ENCODE assay signal across 17 cellular contexts in the genomic region with DNA sequence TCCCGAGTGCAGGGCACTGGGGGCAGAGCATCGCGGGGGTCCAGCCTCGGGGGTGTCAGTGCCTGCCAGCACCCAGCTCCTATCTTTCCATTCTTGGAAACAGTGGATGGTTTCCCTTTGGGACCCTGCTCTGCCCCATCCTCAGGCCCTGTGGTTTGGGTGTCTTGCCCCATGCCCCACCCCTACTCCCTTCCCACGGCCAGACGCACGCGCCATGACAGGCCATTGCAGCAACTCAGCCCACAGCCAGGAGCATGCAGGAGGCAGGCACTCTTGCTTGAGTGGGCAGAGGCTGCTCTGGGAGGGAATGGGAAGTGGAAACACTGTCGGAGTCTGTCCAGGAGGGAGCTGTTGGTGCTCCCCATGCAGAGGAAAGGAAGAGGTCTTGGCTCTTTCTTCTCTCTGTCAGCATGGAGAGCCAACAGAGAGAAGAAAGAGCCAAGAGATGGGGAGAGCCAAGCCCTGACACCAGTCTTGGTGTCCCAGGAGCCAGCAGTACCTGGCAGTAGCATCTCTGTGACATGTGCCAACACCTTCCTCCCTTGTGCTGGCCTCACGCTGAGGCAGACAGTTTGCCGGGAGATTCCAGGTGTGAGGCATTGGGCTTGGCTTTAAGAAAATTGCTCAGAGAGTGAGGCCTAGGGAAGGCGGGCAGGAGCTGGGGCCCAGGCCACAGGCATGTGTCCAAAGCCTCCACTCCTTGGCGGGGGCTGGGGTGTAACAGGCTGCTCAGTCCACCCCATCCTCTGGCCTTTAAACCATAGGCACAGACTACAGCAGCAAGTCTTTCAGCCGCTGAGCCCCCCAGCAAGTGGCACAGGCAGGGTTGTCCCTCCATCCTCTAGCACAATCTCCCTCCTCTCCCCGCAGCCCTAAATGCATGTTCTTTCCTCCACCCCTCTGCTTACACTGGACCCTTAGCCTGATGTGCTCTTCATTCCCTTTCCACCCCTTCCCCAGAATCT.
A peak's percentile ranks its signal among the peaks of the same experiment; 100 is the strongest.
DNase-seq lines count a peak whose midpoint lies in the region; ATAC-seq and TF ChIP-seq lines count a peak whose summit lies in the region.
"Had no signal": no experiment of that assay in that cellular context is flagged by ENCODE, and none has a peak within 500 bp of the region (broad histone marks: within the 10 kb centered on the region; RNA-seq: fewer than 3 reads in every experiment).

No MANE protein-coding gene starts in this region.

- intact Hi-C loops in cardiac septum (cut with DNase I) = no loop called here
- intact Hi-C loops in heart right ventricle (cut with DNase I) = loop anchor here in 1 of 10 donors (5.0 kb wide), 1 partner anchor 807 kb away; no protein-coding TSS in a partner anchor
- intact Hi-C loops in upper lobe of right lung (cut with DNase I) = no loop called here
- intact Hi-C loops in Caco-2 (cut with micrococcal nuclease; ENCODE audit: unreplicated experiment) = no loop called here

- H3K36me3 ChIP-seq in heart right ventricle = no peaks in the 10 kb centered on the region
- no peaks in the 10 kb centered on the region for H3K36me3 ChIP-seq in neuronal stem cell (replicated peaks in 1 of 2; ENCODE audit: control insufficient read depth in 2 of 2, insufficient read depth in 2 of 2, low read length in 2 of 2)
- H3K36me3 ChIP-seq in upper lobe of right lung = no peaks in the 10 kb centered on the region
- H3K36me3 ChIP-seq in Karpas-422 (ENCODE audit: insufficient read depth, low read length) = no peaks in the 10 kb centered on the region
- no peaks in the 10 kb centered on the region for H3K36me3 ChIP-seq in Caco-2 (ENCODE audit: control insufficient read depth, insufficient read depth, low read length)
- H3K36me3 ChIP-seq: BLaER1, HAP-1 had no signal

- H2BK5ac ChIP-seq in neuronal stem cell (ENCODE audit: low read length) = no peak overlapping the region

- no peak overlapping the region for H2AFZ ChIP-seq in neuronal stem cell (ENCODE audit: low read length)
- H2AFZ ChIP-seq in Karpas-422 (ENCODE audit: low read length) = no peak overlapping the region

- H3K36me3 Mint-ChIP-seq in Caco-2 (ENCODE audit: insufficient read depth, unreplicated experiment) = no peaks in the 10 kb centered on the region
- H3K36me3 Mint-ChIP-seq: CD14-positive monocyte; CD4-positive, alpha-beta memory T cell; IgD-negative memory B cell had no signal

- no peak overlapping the region for H4K91ac ChIP-seq in neuronal stem cell (ENCODE audit: low read depth, low read length, poor library complexity)

- no peak overlapping the region for H2AK5ac ChIP-seq in neuronal stem cell (ENCODE audit: low read depth, low read length)

- no peaks in the 10 kb centered on the region for H3K9me3 ChIP-seq in heart right ventricle
- no peaks in the 10 kb centered on the region for H3K9me3 ChIP-seq in neuronal stem cell (replicated peaks in 1 of 2; ENCODE audit: control insufficient read depth in 2 of 2, insufficient read depth in 1 of 2, low read depth in 1 of 2, low read length in 2 of 2)
- no peaks in the 10 kb centered on the region for H3K9me3 ChIP-seq in upper lobe of right lung
- no peaks in the 10 kb centered on the region for H3K9me3 ChIP-seq in Karpas-422 (ENCODE audit: low read length)
- no peaks in the 10 kb centered on the region for H3K9me3 ChIP-seq in Caco-2
- H3K9me3 ChIP-seq: BLaER1, HAP-1 had no signal

- H3K79me2 ChIP-seq in Karpas-422 (ENCODE audit: low read length) = no peaks in the 10 kb centered on the region

- H3K27ac ChIP-seq in heart right ventricle (no peak overlapping the region), neuronal stem cell (replicated peaks; ENCODE audit: low read length) (no peak overlapping the region), upper lobe of right lung (no peak overlapping the region), Karpas-422 (ENCODE audit: low read length) (no peak overlapping the region)
- H3K27ac ChIP-seq: BLaER1 had no signal

- no peak overlapping the region for H3K4ac ChIP-seq in neuronal stem cell (ENCODE audit: low read length)

- no peaks in the 10 kb centered on the region for H3K4me1 Mint-ChIP-seq in Caco-2 (ENCODE audit: low read depth, unreplicated experiment)
- H3K4me1 Mint-ChIP-seq: CD14-positive monocyte, IgD-negative memory B cell had no signal

- no peaks in the 10 kb centered on the region for H3K79me1 ChIP-seq in neuronal stem cell (ENCODE audit: low read depth, low read length)

- H3K23ac ChIP-seq in neuronal stem cell (ENCODE audit: low read depth, low read length, poor library complexity) = no peak overlapping the region

- CTCF ChIA-PET in Caco-2 (lab: Charles Lee) = no interaction called here

- H3K27ac Mint-ChIP-seq in Caco-2 (ENCODE audit: unreplicated experiment) = no peak overlapping the region
- H3K27ac Mint-ChIP-seq: CD4-positive, alpha-beta memory T cell; IgD-negative memory B cell had no signal

- peak; percentile 63 for DNase-seq in cardiac septum (ENCODE audit: low spot score)
- no peak for DNase-seq in heart right ventricle
- peak; percentile 66 for DNase-seq in cerebellar cortex (ENCODE audit: low spot score)
- DNase-seq in neuronal stem cell (ENCODE audit: low spot score) = no peak
- peak; percentile 45 for DNase-seq in upper lobe of right lung
- no peak for DNase-seq in Karpas-422
- DNase-seq in Caco-2 = no peak
- DNase-seq in HuH-7 (ENCODE audit: low spot score) = no peak
- DNase-seq: 8988T; Calu3; CD4-positive, alpha-beta memory T cell; DMS79 treated with DMSO at 0.1 percent for 48 hours had no signal

- no peak overlapping the region for H4K8ac ChIP-seq in neuronal stem cell (ENCODE audit: low read depth, low read length)

- no peak overlapping the region for H2BK120ac ChIP-seq in neuronal stem cell (ENCODE audit: low read depth, low read length)

- H3K4me2 ChIP-seq in neuronal stem cell (ENCODE audit: insufficient read depth, low read length, poor library complexity, severe bottlenecking) (no peak overlapping the region), Karpas-422 (ENCODE audit: low read depth, low read length, poor library complexity, severe bottlenecking) (no peak overlapping the region)
- H3K4me2 ChIP-seq: BLaER1 had no signal

- WGBS in heart right ventricle, 2 donors = 79 to 85% methylated on average over 15 of the region's 15 CpGs
- no CpG with 5 or more reads among the region's 15 CpGs for WGBS in neuronal stem cell (ENCODE audit: extremely low coverage in 2 of 2, insufficient read length in 2 of 2, insufficient replicate concordance in 1 of 2), 2 donors

- no peaks in the 10 kb centered on the region for H4K20me1 ChIP-seq in Karpas-422 (ENCODE audit: insufficient read depth, low read depth, low read length)
- H4K20me1 ChIP-seq: BLaER1 had no signal

- H3K4me3 ChIP-seq in heart right ventricle = no peak overlapping the region
- H3K4me3 ChIP-seq in neuronal stem cell (ENCODE audit: low read length in 2 of 2) = no peak overlapping the region
- H3K4me3 ChIP-seq in upper lobe of right lung = no peak overlapping the region
- no peak overlapping the region for H3K4me3 ChIP-seq in Karpas-422 (ENCODE audit: low read length)
- no peak overlapping the region for H3K4me3 ChIP-seq in Caco-2 (ENCODE audit: low read depth, low read length)
- H3K4me3 ChIP-seq: BLaER1, GM12878, HAP-1 had no signal

- peaks cover 2% of the 10 kb centered on the region for H3K9me3 Mint-ChIP-seq in Caco-2 (ENCODE audit: unreplicated experiment)

- no peak overlapping the region for H2BK12ac ChIP-seq in neuronal stem cell (ENCODE audit: low read length)

- H3K14ac ChIP-seq in neuronal stem cell (ENCODE audit: low read length) = no peak overlapping the region

- H3K9me2 ChIP-seq in Karpas-422 (replicated peaks; ENCODE audit: insufficient read depth, low read length) = no peaks in the 10 kb centered on the region

- no peak overlapping the region for H3K18ac ChIP-seq in neuronal stem cell (ENCODE audit: low read length)

- BruUV-seq in Caco-2 (replicated peaks; lab: Mats Ljungman, UMichigan) = no TSS peak

- ATAC-seq in heart right ventricle (no peak), upper lobe of right lung (no peak)
- ATAC-seq: GM12878 had no signal

- H3K4me1 ChIP-seq in heart right ventricle (no peaks in the 10 kb centered on the region), neuronal stem cell (ENCODE audit: control insufficient read depth in 2 of 2, insufficient read depth in 1 of 2, low read depth in 1 of 2, low read length in 2 of 2) (no peaks in the 10 kb centered on the region), upper lobe of right lung (no peaks in the 10 kb centered on the region), Karpas-422 (ENCODE audit: low read length) (peaks cover 9% of the 10 kb centered on the region), Caco-2 (no peaks in the 10 kb centered on the region)
- H3K4me1 ChIP-seq: HAP-1 had no signal

- TF ChIP-seq CTCF in heart right ventricle (IDR thresholded peaks at IDR 0.05) = no peak
- no peak for TF ChIP-seq CTCF in upper lobe of right lung (IDR thresholded peaks at IDR 0.05)
- TF ChIP-seq CTCF in Caco-2 (IDR thresholded peaks at IDR 0.05; ENCODE audit: insufficient read depth in 1 of 2, low read depth in 1 of 2, low read length in 1 of 2, severe bottlenecking in 1 of 2, unreplicated experiment in 1 of 2) = no peak

- H3K27me3 ChIP-seq in heart right ventricle = peaks cover 0 to 29% (median 11%) of the 10 kb centered on the region in 7 donors
- H3K27me3 ChIP-seq in neuronal stem cell (ENCODE audit: control insufficient read depth in 3 of 3, insufficient read depth in 3 of 3, low read depth in 1 of 3, low read length in 3 of 3) = no peaks in the 10 kb centered on the region
- H3K27me3 ChIP-seq in upper lobe of right lung = peaks cover 3% of the 10 kb centered on the region
- H3K27me3 ChIP-seq in Karpas-422 (ENCODE audit: low read length) = no peaks in the 10 kb centered on the region
- no peaks in the 10 kb centered on the region for H3K27me3 ChIP-seq in Caco-2 (replicated peaks; ENCODE audit: control insufficient read depth, insufficient read depth, low read length)
- H3K27me3 ChIP-seq: BLaER1 had no signal

- H3K9ac ChIP-seq in neuronal stem cell (ENCODE audit: low read depth, low read length, poor library complexity) (peak overlapping the region; percentile 0), Karpas-422 (ENCODE audit: low read length) (no peak overlapping the region)
- H3K9ac ChIP-seq: BLaER1 had no signal

- H3K4me3 Mint-ChIP-seq in Caco-2 (ENCODE audit: unreplicated experiment) = no peak overlapping the region
- H3K4me3 Mint-ChIP-seq: CD14-positive monocyte; CD4-positive, alpha-beta memory T cell; IgD-negative memory B cell had no signal

- H3K27me3 Mint-ChIP-seq in Caco-2 (ENCODE audit: insufficient read depth, unreplicated experiment) = peaks cover 6% of the 10 kb centered on the region

- POLR2A ChIA-PET in Caco-2 (lab: Charles Lee) = no interaction called here

- H2BK15ac ChIP-seq in neuronal stem cell (ENCODE audit: low read length) = no peak overlapping the region

Comparison
In these comparisons a context has a peak if more than half of its experiments do, and no peak if none do; other contexts are left out.
1. DNase-seq: peak in cardiac septum (single experiment), cerebellar cortex (single experiment) and upper lobe of right lung (single experiment); none in heart right ventricle (0 of 2), neuronal stem cell (single experiment), Karpas-422 (single experiment), Caco-2 (0 of 2) and HuH-7 (single experiment).